8 cellular contexts compared by ENCODE assay signal in the genomic region with DNA sequence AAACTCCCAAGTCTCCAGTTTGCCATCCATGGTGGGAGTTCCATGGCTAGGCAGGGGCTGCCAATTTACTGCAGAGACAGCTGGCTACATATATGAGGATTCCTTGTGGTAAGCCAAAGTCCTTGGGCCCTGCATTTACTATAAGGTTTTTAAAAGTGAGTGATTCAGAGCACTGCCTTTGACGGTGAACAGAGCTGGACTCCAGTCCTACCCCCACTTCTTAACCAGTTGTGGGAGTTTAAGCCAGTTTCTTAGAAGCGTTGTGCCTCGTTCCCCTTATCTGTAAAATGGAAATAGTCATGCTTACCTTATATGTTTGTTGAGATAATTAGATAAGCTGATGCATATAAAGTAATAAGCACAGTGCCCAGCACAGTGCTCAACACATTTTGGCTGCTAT.
"Had no signal": no experiment of that assay in that cellular context is flagged by ENCODE, and none has a peak within 500 bp of the region (broad histone marks: within the 10 kb centered on the region; RNA-seq: fewer than 3 reads in every experiment).

No MANE protein-coding gene starts in this region.

- ATAC-seq: HCT116 had no signal

- DNase-seq: GOT3, H7, HFFc6, IMR-90, KBM-7 had no signal

- H3K27ac Mint-ChIP-seq: HFFc6 had no signal

- H3K9me3 ChIP-seq: HAP-1 had no signal

- H3K27ac ChIP-seq: HL-60 had no signal

- H3K4me3 Mint-ChIP-seq: HFFc6 had no signal

- H3K9me3 Mint-ChIP-seq: HFFc6 had no signal

- H3K36me3 ChIP-seq: HAP-1 had no signal

- H3K4me3 ChIP-seq: HAP-1 had no signal
